ENCODE assay signal across 1 cellular context in genomic region chr12:7058163-7058845, GRCh38.
TF ChIP-seq lines count a peak whose summit lies in the region.

No MANE protein-coding gene starts in this region.

TF ChIP-seq in GM23338, 12 proteins besides CTCF, POLR2A, EP300 and RAD21 (continued from another document):
- TF ChIP-seq ZNF462 (CRISPR knock-in tag; IDR thresholded peaks at IDR 0.05) (no peak), REST (IDR thresholded peaks at IDR 0.05; ENCODE audit: unreplicated experiment) (no peak), ETS1 (IDR thresholded peaks at IDR 0.05) (no peak), STAT1 (IDR thresholded peaks at IDR 0.05; ENCODE audit: unreplicated experiment) (no peak), ZNF331 (CRISPR knock-in tag; IDR thresholded peaks at IDR 0.05; ENCODE audit: low read depth) (no peak)
